ENCODE assay signal across 16 cellular contexts in the genomic region with DNA sequence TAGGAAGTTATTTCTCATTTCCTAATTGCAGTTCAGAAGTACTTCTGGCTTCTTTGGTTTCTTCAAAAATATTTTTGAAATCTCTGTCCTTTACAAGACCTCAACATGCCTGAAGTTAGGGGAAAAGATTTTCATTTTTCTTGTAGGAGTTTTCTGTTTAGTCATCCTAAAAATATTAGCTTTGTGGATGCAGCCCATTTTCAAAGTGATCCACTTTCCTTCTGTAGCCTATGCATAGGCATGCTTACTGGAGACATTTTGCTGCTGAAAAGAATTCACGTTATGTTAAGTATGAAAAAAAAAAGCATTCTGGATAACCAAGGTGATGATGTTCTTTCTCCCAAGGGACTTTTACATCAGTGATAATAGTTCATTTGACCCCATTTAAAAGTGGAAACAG.
DNase-seq lines count a peak whose midpoint lies in the region; ATAC-seq and TF ChIP-seq lines count a peak whose summit lies in the region.
"Had no signal": no experiment of that assay in that cellular context is flagged by ENCODE, and none has a peak within 500 bp of the region (broad histone marks: within the 10 kb centered on the region; RNA-seq: fewer than 3 reads in every experiment).

No MANE protein-coding gene starts in this region.

- H3K9me3 Mint-ChIP-seq in stimulated activated naive CD8-positive, alpha-beta T cell treated with anti-CD3 and anti-CD28 coated beads, Interleukin-15, amount 100 ng/mL, for 72 hours, result no peaks in the 10 kb centered on the region
- H3K9me3 Mint-ChIP-seq: CD8-positive, alpha-beta memory T cell had no signal

- H3K36me3 ChIP-seq in GM23248 (ENCODE audit: low read depth) (no peaks in the 10 kb centered on the region), breast epithelium (no peaks in the 10 kb centered on the region)
- H3K36me3 ChIP-seq: BLaER1 treated with 17β-estradiol and CSF1 and Interleukin-3, amounts not matched to agents 10 nM and 100 nM; HAP-1 had no signal

- H3K27ac ChIP-seq in GM23248 (peak overlapping the region; percentile 49), breast epithelium (no peak overlapping the region)
- H3K27ac ChIP-seq: BLaER1 treated with 17β-estradiol and CSF1 and Interleukin-3, amounts not matched to agents 10 nM and 100 nM had no signal

- WGBS in GM23248 (ENCODE audit: low coverage in 1 of 2, low lambda C conversion rate in 2 of 2, missing lambda C conversion rate in 2 of 2), 2 experiments, result 14 to 55% methylated on average over 1 of the region's 1 CpG

- in situ Hi-C loops in GM23248 (cut with MboI), result no loop called here

- no peak overlapping the region for H3K4me3 ChIP-seq in GM23248
- H3K4me3 ChIP-seq in breast epithelium, result no peak overlapping the region
- H3K4me3 ChIP-seq: BLaER1 treated with 17β-estradiol and CSF1 and Interleukin-3, amounts not matched to agents 10 nM and 100 nM; HAP-1 had no signal

- H3K4me1 ChIP-seq in GM23248 (ENCODE audit: insufficient read depth) (peaks cover 54% of the 10 kb centered on the region), breast epithelium (no peaks in the 10 kb centered on the region)

- H3K27me3 Mint-ChIP-seq in stimulated activated naive CD8-positive, alpha-beta T cell treated with anti-CD3 and anti-CD28 coated beads, Interleukin-15, amount 100 ng/mL, for 72 hours, result peaks cover 8% of the 10 kb centered on the region
- H3K27me3 Mint-ChIP-seq: B cell had no signal

- intact Hi-C loops in breast epithelium (cut with DNase I; ENCODE audit: low total_unique reads), result no loop called here

- H3K9me3 ChIP-seq in GM23248 (ENCODE audit: low read depth), result no peaks in the 10 kb centered on the region
- no peaks in the 10 kb centered on the region for H3K9me3 ChIP-seq in breast epithelium
- H3K9me3 ChIP-seq: BLaER1 treated with 17β-estradiol and CSF1 and Interleukin-3, amounts not matched to agents 10 nM and 100 nM; HAP-1 had no signal

- no peaks in the 10 kb centered on the region for H4K20me1 ChIP-seq in GM23248 (ENCODE audit: insufficient read depth)
- H4K20me1 ChIP-seq: BLaER1 treated with 17β-estradiol and CSF1 and Interleukin-3, amounts not matched to agents 10 nM and 100 nM had no signal

- H3K27me3 ChIP-seq in GM23248 (replicated peaks; ENCODE audit: insufficient read depth) (no peaks in the 10 kb centered on the region), breast epithelium (peaks cover 0 to 4% of the 10 kb centered on the region in 2 donors)

- TF ChIP-seq CTCF in breast epithelium (IDR thresholded peaks at IDR 0.05), result no peak

- H2AFZ ChIP-seq in GM23248, result no peak overlapping the region

- H3K79me2 ChIP-seq in GM23248 (ENCODE audit: insufficient read depth), result no peaks in the 10 kb centered on the region

- peaks cover 23% of the 10 kb centered on the region for H3F3A ChIP-seq in GM23248 (ENCODE audit: insufficient read depth)

- no peaks in the 10 kb centered on the region for H3K9me2 ChIP-seq in GM23248 (ENCODE audit: insufficient read depth)

- no peak for ATAC-seq in stimulated activated naive CD8-positive, alpha-beta T cell treated with anti-CD3 and anti-CD28 coated beads, Interleukin-15, amount 100 ng/mL, for 72 hours

- H3K9ac ChIP-seq in GM23248, result no peak overlapping the region
- H3K9ac ChIP-seq: BLaER1 treated with 17β-estradiol and CSF1 and Interleukin-3, amounts not matched to agents 10 nM and 100 nM had no signal

- H3K4me1 Mint-ChIP-seq in stimulated activated naive CD8-positive, alpha-beta T cell treated with anti-CD3 and anti-CD28 coated beads, Interleukin-15, amount 100 ng/mL, for 72 hours, result no peaks in the 10 kb centered on the region
- H3K4me1 Mint-ChIP-seq: B cell; CD8-positive, alpha-beta memory T cell had no signal

- no peak overlapping the region for H3K4me3 Mint-ChIP-seq in stimulated activated naive CD8-positive, alpha-beta T cell treated with anti-CD3 and anti-CD28 coated beads, Interleukin-15, amount 100 ng/mL, for 72 hours
- H3K4me3 Mint-ChIP-seq: B cell; CD8-positive, alpha-beta memory T cell had no signal

- DNase-seq in AG20443 (ENCODE audit: low spot score) (peak; percentile 5), GM23248 (peak; percentile 39), dedifferentiated amniotic fluid mesenchymal stem cell (ENCODE audit: extremely low spot score) (peak; percentile 18), breast epithelium (ENCODE audit: low spot score in 2 of 2) (no peak), islet precursor cell (no peak)
- DNase-seq in stimulated activated naive CD8-positive, alpha-beta T cell treated with anti-CD3 and anti-CD28 coated beads, Interleukin-15, amount 100 ng/mL, for 72 hours, result no peak
- DNase-seq: CD8-positive, alpha-beta memory T cell; COR-L47; DMS 273 treated with DMSO at 0.1 percent for 48 hours; DMS53; DND-41; GDM1; KG1 had no signal

- H3K4me2 ChIP-seq in GM23248 (ENCODE audit: unreplicated experiment), result peak overlapping the region; percentile 12
- H3K4me2 ChIP-seq: BLaER1 treated with 17β-estradiol and CSF1 and Interleukin-3, amounts not matched to agents 10 nM and 100 nM had no signal

- no peak for TF ChIP-seq POLR2A in breast epithelium (IDR thresholded peaks at IDR 0.05)

- H3K27ac Mint-ChIP-seq in stimulated activated naive CD8-positive, alpha-beta T cell treated with anti-CD3 and anti-CD28 coated beads, Interleukin-15, amount 100 ng/mL, for 72 hours, result no peak overlapping the region
- H3K27ac Mint-ChIP-seq: B cell had no signal

Comparison
In these comparisons a context has a peak if more than half of its experiments do, and no peak if none do; other contexts are left out.
1. DNase-seq: peak in AG20443 (single experiment), GM23248 (single experiment) and dedifferentiated amniotic fluid mesenchymal stem cell (single experiment); none in breast epithelium (0 of 2), islet precursor cell (single experiment) and stimulated activated naive CD8-positive, alpha-beta T cell treated with anti-CD3 and anti-CD28 coated beads, Interleukin-15, amount 100 ng/mL, for 72 hours (0 of 2).